ENCODE assay signal across 9 cellular contexts in genomic region chr20:6765469-6766058, GRCh38. TPM values are rescaled to one million over a fixed set of nuclear protein-coding genes. Genes with fewer than 3 reads are reported as not detected.
A peak's percentile ranks its signal among the peaks of the same experiment; 100 is the strongest.
DNase-seq lines count a peak whose midpoint lies in the region; ATAC-seq and TF ChIP-seq lines count a peak whose summit lies in the region.
"Had no signal": no experiment of that assay in that cellular context is flagged by ENCODE, and none has a peak within 500 bp of the region (broad histone marks: within the 10 kb centered on the region; RNA-seq: fewer than 3 reads in every experiment).

No MANE protein-coding gene starts in this region.

- peaks cover 41% of the 10 kb centered on the region for H3K27me3 ChIP-seq in CD4-positive, alpha-beta T cell (ENCODE audit: control insufficient read depth, insufficient read depth, low read length)

- peaks cover 51% of the 10 kb centered on the region for H3K27me3 Mint-ChIP-seq in CD4-positive, alpha-beta T cell
- peaks cover 11% of the 10 kb centered on the region for H3K27me3 Mint-ChIP-seq in chondrocyte (ENCODE audit: low read depth)
- peaks cover 30 to 41% (median 38%) of the 10 kb centered on the region in 3 donors for H3K27me3 Mint-ChIP-seq in naive B cell

- no peaks in the 10 kb centered on the region for H3K36me3 Mint-ChIP-seq in CD4-positive, alpha-beta T cell (ENCODE audit: low read depth)
- no peaks in the 10 kb centered on the region for H3K36me3 Mint-ChIP-seq in chondrocyte (ENCODE audit: low read depth)
- H3K36me3 Mint-ChIP-seq in naive B cell: no peaks in the 10 kb centered on the region

- TF ChIP-seq CTCF in CD4-positive, alpha-beta T cell (IDR thresholded peaks at IDR 0.05): peak; percentile 25
- TF ChIP-seq CTCF in chondrocyte (IDR thresholded peaks at IDR 0.05): peak; percentile 87

- no peak overlapping the region for H3K27ac ChIP-seq in CD4-positive, alpha-beta T cell (ENCODE audit: low read depth, low read length)
- H3K27ac ChIP-seq: HL-60 had no signal

- ATAC-seq in CD4-positive, alpha-beta T cell (ENCODE audit: poor library complexity): no peak
- ATAC-seq in naive B cell (ENCODE audit: low read depth in 2 of 2) (no peak), GM21786 (IDR thresholded peaks at IDR 0.05; ENCODE audit: unreplicated experiment) (no peak)

- H3K4me1 Mint-ChIP-seq in CD4-positive, alpha-beta T cell (ENCODE audit: low read depth): no peaks in the 10 kb centered on the region
- H3K4me1 Mint-ChIP-seq in chondrocyte (ENCODE audit: low read depth) (peaks cover 13% of the 10 kb centered on the region), naive B cell (peaks cover 5 to 18% (median 13%) of the 10 kb centered on the region in 3 donors)

- POLR2A ChIA-PET in CD4-positive, alpha-beta T cell (lab: Charles Lee): no interaction called here

- no peak for DNase-seq in CD4-positive, alpha-beta T cell
- DNase-seq in HS-5 (ENCODE audit: low read depth): peak; percentile 49
- DNase-seq in NCI-H748 (lab: John Stamatoyannopoulos, UW; ENCODE audit: unreplicated experiment): peak; percentile 84
- no peak for DNase-seq in chondrocyte (ENCODE audit: low spot score)
- peak; percentile 19 for DNase-seq in naive B cell
- no peak for DNase-seq in iPS-NIHi7 (ENCODE audit: extremely low spot score)
- DNase-seq in mucosa of gallbladder (ENCODE audit: low spot score): no peak

- H3K4me3 Mint-ChIP-seq in CD4-positive, alpha-beta T cell: no peak overlapping the region
- H3K4me3 Mint-ChIP-seq in chondrocyte (ENCODE audit: unreplicated experiment) (no peak overlapping the region), naive B cell (peak overlapping the region in 1 of 8 donors; percentile 2)

- no peaks in the 10 kb centered on the region for H3K9me3 Mint-ChIP-seq in CD4-positive, alpha-beta T cell
- H3K9me3 Mint-ChIP-seq in chondrocyte (ENCODE audit: low read depth): no peaks in the 10 kb centered on the region
- H3K9me3 Mint-ChIP-seq in naive B cell: peaks cover 0 to 4% (median 0%) of the 10 kb centered on the region in 7 donors

- no peaks in the 10 kb centered on the region for H3K9me3 ChIP-seq in CD4-positive, alpha-beta T cell (ENCODE audit: control insufficient read depth, low read length)

- intact Hi-C loops in CD4-positive, alpha-beta T cell (cut with DNase I, micrococcal nuclease): loop anchor here in 1 of 2 experiments (10.0 kb wide), 1 partner anchor 1959 kb away; no protein-coding TSS in a partner anchor

- CTCF ChIA-PET in CD4-positive, alpha-beta T cell (lab: Charles Lee): no interaction called here

- H3K27ac Mint-ChIP-seq in CD4-positive, alpha-beta T cell: no peak overlapping the region
- H3K27ac Mint-ChIP-seq in chondrocyte (ENCODE audit: unreplicated experiment): no peak overlapping the region
- no peak overlapping the region for H3K27ac Mint-ChIP-seq in naive B cell

RNA-seq across cellular contexts. Expression of gene BMP2, which starts 1.9 kb away (rescaled TPM):
- total RNA-seq in CD4-positive, alpha-beta T cell: not detected
- total RNA-seq in chondrocyte: 0.85 to 1.1 TPM (median 0.92 TPM) in 3 replicates
- polyA plus RNA-seq in naive B cell (ENCODE audit: low read depth in 6 of 6): not detected
- total RNA-seq in mucosa of gallbladder: 55.8 TPM

Comparison
In these comparisons a context has a peak if more than half of its experiments do, and no peak if none do; other contexts are left out.
1. DNase-seq: peak in HS-5 (single experiment), NCI-H748 (single experiment) and naive B cell (single experiment); none in CD4-positive, alpha-beta T cell (0 of 10), chondrocyte (single experiment), iPS-NIHi7 (single experiment) and mucosa of gallbladder (single experiment).
2. RNA of gene BMP2, which starts 1.9 kb away (total RNA-seq): 55.8 TPM in mucosa of gallbladder (single experiment); 0.85 to 1.1 TPM in chondrocyte and not detected in CD4-positive, alpha-beta T cell; every median in the first group is over 10 times any median in the second.